Comparison of ENCODE assay signal across 16 cellular contexts in the genomic region with DNA sequence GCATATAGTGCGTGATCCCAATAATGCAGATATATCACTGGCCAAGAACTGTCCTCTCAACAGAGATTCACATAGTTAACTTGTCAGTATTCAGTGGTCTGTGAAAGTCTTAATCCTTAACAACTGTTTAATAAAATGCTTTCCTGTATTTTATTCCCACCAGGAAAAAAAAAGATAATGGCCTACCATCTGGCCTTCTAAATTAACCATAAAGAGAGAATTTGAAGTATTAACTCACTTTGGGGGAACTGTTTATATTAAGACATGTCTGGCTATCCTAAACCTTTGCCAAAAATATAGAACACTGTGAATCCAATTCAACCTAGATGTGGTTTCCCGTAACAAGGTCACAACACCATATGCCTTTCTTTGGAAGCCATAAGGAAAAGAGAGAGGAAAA. TPM values are rescaled to one million over a fixed set of nuclear protein-coding genes. Genes with fewer than 3 reads are reported as not detected.
"Had no signal": no experiment of that assay in that cellular context is flagged by ENCODE, and none has a peak within 500 bp of the region (broad histone marks: within the 10 kb centered on the region; RNA-seq: fewer than 3 reads in every experiment).

No MANE protein-coding gene starts in this region.

- H3K27ac Mint-ChIP-seq: activated CD4-positive, alpha-beta memory T cell treated with anti-CD3 and anti-CD28 coated beads, Interleukin-2, amount 10 ng/mL, durations not matched to agents 7 days and 5 days; activated naive CD4-positive, alpha-beta T cell treated with anti-CD3 and anti-CD28 coated beads, Interleukin-2, amount 50 U/mL, for 72 hours; memory B cell; natural killer cell; T-helper 17 cell; WTC11 had no signal

- H3K9me3 ChIP-seq: left lung, upper lobe of left lung had no signal

- H3K4me3 Mint-ChIP-seq: activated CD4-positive, alpha-beta memory T cell treated with anti-CD3 and anti-CD28 coated beads, Interleukin-2, amount 10 ng/mL, durations not matched to agents 7 days and 5 days; activated T-cell treated with anti-CD3 and anti-CD28 coated beads, Interleukin-2, amount 50 U/mL, for 4 hours; memory B cell; natural killer cell; T-helper 17 cell; WTC11 had no signal

- DNase-seq: activated CD4-positive, alpha-beta memory T cell treated with anti-CD3 and anti-CD28 coated beads, Interleukin-2, amount 10 ng/mL, durations not matched to agents 7 days and 5 days; activated CD4-positive, alpha-beta T cell treated with anti-CD3 and anti-CD28 coated beads for 4 hours; activated effector memory CD4-positive, alpha-beta T cell treated with anti-CD3 and anti-CD28 coated beads, Interleukin-2, amount 50 U/mL, for 16 hours; activated T-cell treated with anti-CD3 and anti-CD28 coated beads, Interleukin-2, amount 50 U/mL, for 4 hours; central memory CD4-positive, alpha-beta T cell; kidney; left lung; natural killer cell; stimulated activated CD4-positive, alpha-beta T cell treated with anti-CD3 and anti-CD28 coated beads, Interleukin-4, amount 100 ng/mL, for 1 hour; stimulated activated naive CD4-positive, alpha-beta T cell; T-helper 17 cell; upper lobe of left lung had no signal

- H3K4me3 ChIP-seq: left lung had no signal

- H3K4me1 ChIP-seq: left lung, upper lobe of left lung had no signal

- ATAC-seq: activated naive CD4-positive, alpha-beta T cell treated with anti-CD3 and anti-CD28 coated beads, Interleukin-2, amount 50 U/mL, for 72 hours; activated T-cell treated with anti-CD3 and anti-CD28 coated beads, Interleukin-2, amount 50 U/mL, for 4 hours; esophagus mucosa; natural killer cell; T-helper 17 cell had no signal

- H3K27me3 Mint-ChIP-seq: activated CD4-positive, alpha-beta memory T cell treated with anti-CD3 and anti-CD28 coated beads, Interleukin-2, amount 10 ng/mL, durations not matched to agents 7 days and 5 days; memory B cell had no signal

- H3K9me3 Mint-ChIP-seq: activated CD4-positive, alpha-beta memory T cell treated with anti-CD3 and anti-CD28 coated beads, Interleukin-2, amount 10 ng/mL, durations not matched to agents 7 days and 5 days; activated naive CD4-positive, alpha-beta T cell treated with anti-CD3 and anti-CD28 coated beads, Interleukin-2, amount 50 U/mL, for 72 hours; activated T-cell treated with anti-CD3 and anti-CD28 coated beads, Interleukin-2, amount 50 U/mL, for 4 hours; memory B cell; natural killer cell; WTC11 had no signal

- H3K4me1 Mint-ChIP-seq: activated CD4-positive, alpha-beta memory T cell treated with anti-CD3 and anti-CD28 coated beads, Interleukin-2, amount 10 ng/mL, durations not matched to agents 7 days and 5 days; memory B cell; natural killer cell; T-helper 17 cell had no signal

- H3K27me3 ChIP-seq: left lung, upper lobe of left lung had no signal

- H3K36me3 ChIP-seq: left lung, upper lobe of left lung had no signal

- H3K36me3 Mint-ChIP-seq: activated naive CD4-positive, alpha-beta T cell treated with anti-CD3 and anti-CD28 coated beads, Interleukin-2, amount 50 U/mL, for 72 hours; memory B cell; natural killer cell; WTC11 had no signal

RNA-seq across cellular contexts. Expression of gene FREM1, which starts 0.8 kb away (rescaled TPM):
- total RNA-seq: activated CD4-positive, alpha-beta memory T cell treated with anti-CD3 and anti-CD28 coated beads, Interleukin-2, amount 10 ng/mL, durations not matched to agents 7 days and 5 days; T-helper 17 cell had no signal
